Comparison of ENCODE assay signal across 8 cellular contexts in the genomic region with DNA sequence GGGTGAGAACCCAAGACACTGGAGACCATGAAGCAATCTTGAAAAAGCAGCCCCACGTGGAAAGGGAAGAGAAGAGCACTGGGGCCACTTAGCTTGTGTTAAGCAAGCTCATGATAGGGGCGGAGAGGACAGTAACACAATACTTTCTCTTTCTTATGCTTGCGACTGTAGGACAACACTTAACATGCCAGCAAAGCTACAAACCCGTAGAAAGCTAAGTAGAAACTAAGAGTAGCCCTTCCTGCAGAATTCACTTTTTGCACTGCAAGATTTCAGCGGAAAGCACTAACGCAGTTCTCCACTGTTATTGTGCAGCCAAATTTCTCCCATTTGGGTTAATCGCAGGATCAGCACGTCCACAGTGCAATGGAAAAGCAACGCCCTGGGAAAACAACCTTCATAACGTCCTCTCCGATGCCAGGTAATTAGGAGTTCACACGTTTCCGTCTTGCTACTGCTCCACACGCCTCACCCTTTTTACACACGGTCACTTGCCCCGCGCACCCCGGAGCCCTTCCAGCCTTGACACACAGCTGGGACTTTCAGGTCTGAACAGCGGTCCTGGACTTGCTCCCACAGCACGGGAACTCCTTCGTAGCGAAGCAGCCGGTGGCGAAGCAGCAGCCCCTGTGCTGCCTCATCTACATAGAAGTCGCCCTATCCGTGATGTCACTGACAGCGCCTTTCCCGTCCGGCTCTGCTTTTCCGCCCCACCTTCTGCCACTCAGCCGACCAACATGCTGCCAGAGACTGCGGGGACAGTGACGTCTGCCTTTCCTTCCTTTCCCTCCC.
DNase-seq lines count a peak whose midpoint lies in the region; ATAC-seq and TF ChIP-seq lines count a peak whose summit lies in the region.

No MANE protein-coding gene starts in this region.

- no peaks in the 10 kb centered on the region for H3K79me2 ChIP-seq in hepatocyte

- peak; percentile 73 for ATAC-seq in HG02588 (IDR thresholded peaks at IDR 0.05; ENCODE audit: unreplicated experiment)

- under 1% methylated on average over 33 of the region's 33 CpGs for WGBS in hepatocyte (ENCODE audit: low lambda C conversion rate, missing lambda C conversion rate)

- no peak for TF ChIP-seq CTCF in hepatocyte (IDR thresholded peaks at IDR 0.05; ENCODE audit: poor library complexity)

- peak overlapping the region; percentile 87 for H3K27ac ChIP-seq in hepatocyte

- H3K4me3 ChIP-seq in GM08714 (ENCODE audit: low read length) (peak overlapping the region; percentile 56; the same call in 1 of the 2 replicates), hepatocyte (peak overlapping the region; percentile 25)

- H3K4me1 ChIP-seq in hepatocyte (ENCODE audit: insufficient read depth) = no peaks in the 10 kb centered on the region

- no peaks in the 10 kb centered on the region for H3K9me3 ChIP-seq in hepatocyte (ENCODE audit: low read depth)

- H3K27me3 ChIP-seq in hepatocyte = no peaks in the 10 kb centered on the region

- no peaks in the 10 kb centered on the region for H3K36me3 ChIP-seq in hepatocyte (replicated peaks; ENCODE audit: insufficient read depth, low read depth)

- peak overlapping the region; percentile 93 for H3K4me2 ChIP-seq in hepatocyte

- DNase-seq in NCI-H1105 treated with DMSO at 0.1 percent for 48 hours (lab: John Stamatoyannopoulos, UW) (peak; percentile 87), T-helper 1 cell (peak; percentile 47 to 89 (median 68)), anterior cingulate cortex (lab: John Stamatoyannopoulos, UW) (peak in 57 of 58 donors; percentile 3 to 90 (median 68)), hepatocyte (ENCODE audit: low spot score) (peak; percentile 91), renal cortical epithelial cell (ENCODE audit: low read depth) (peak; percentile 94), amniotic stem cell (lab: John Stamatoyannopoulos, UW) (no peak)

- H3K9me2 ChIP-seq in hepatocyte (replicated peaks; ENCODE audit: insufficient read depth) = no peaks in the 10 kb centered on the region

- no peaks in the 10 kb centered on the region for H4K20me1 ChIP-seq in hepatocyte (ENCODE audit: insufficient read depth, poor library complexity, severe bottlenecking)

- H2AFZ ChIP-seq in hepatocyte = peak overlapping the region; percentile 63
